ENCODE assay signal across 9 cellular contexts in the genomic region with DNA sequence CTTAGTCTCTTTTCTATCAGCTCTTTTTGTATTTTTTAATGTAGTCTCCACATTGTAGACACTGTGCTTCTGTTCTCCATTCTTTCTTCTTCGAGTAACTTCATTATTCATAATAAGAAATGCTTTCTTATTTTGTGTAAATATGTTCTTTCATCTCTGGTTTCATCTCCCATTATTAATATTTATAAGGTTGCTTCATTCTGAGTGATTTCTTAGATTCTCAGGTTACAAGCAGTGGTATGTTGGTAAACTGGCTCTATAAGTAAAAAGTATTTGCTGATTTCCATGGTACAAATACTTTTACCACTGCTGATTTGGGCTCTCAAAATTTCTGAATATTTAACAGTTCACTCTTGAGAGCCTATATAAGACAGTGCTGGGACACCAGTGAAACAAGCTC.
"Had no signal": no experiment of that assay in that cellular context is flagged by ENCODE, and none has a peak within 500 bp of the region (broad histone marks: within the 10 kb centered on the region; RNA-seq: fewer than 3 reads in every experiment).

No MANE protein-coding gene starts in this region.

- H3K27ac Mint-ChIP-seq: neural progenitor cell had no signal

- FAIRE-seq: urothelium cell line had no signal

- H3K4me3 Mint-ChIP-seq: neural progenitor cell had no signal

- H3K9me3 Mint-ChIP-seq: neural progenitor cell had no signal

- DNase-seq: activated T-cell treated with anti-CD3 and anti-CD28 coated beads, Interleukin-2, amount 50 U/mL, for 48 hours; caudate nucleus; effector memory CD4-positive, alpha-beta T cell; kidney glomerular epithelial cell; stimulated activated CD4-positive, alpha-beta T cell treated with anti-CD3 and anti-CD28 coated beads, Interleukin-15, amount 100 ng/mL, for 24 hours; stimulated activated CD4-positive, alpha-beta T cell treated with anti-CD3 and anti-CD28 coated beads, Interleukin-4, amount 100 ng/mL, for 24 hours; SW 1271 had no signal
